Comparison of ENCODE assay signal across 9 cellular contexts in the genomic region with DNA sequence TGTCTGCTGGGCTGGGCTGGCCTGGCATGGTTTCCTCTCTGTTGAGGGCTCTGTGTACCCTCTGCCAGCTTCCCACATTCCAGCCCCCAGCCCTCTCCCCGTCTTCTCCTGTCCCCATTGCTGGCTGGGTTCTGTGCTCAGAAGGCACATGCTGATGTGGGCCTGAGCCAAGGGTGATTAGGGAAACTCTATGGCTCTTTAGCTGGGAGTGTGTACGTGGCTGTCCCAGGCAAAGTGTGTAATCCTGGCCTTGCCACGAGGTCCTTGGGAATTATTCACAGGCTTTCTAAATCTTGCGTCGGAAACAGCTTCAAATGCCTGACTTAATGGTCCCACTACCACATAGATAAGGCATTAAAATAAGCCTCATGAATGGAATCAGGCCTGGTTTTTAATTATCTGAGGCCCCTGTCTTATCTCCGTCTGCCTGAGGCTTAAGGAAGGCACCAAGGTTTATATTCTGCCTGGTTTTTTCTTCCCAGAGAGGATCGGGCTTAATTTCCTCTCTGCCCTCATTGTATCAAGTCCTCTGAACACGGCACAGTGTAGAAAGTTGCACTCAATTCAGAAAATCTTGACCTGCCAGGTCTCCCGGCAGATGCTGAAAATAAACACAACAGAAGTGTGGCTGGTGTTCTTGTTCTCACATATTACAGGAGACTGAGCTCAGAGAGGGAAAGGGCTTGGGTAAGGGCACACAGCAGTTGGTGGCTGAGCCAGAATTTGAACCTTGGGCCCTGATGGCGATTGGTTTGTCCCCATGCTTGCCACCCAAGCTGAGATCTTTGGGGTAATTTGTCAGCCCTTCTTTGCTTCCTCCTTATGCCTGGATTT.
DNase-seq lines count a peak whose midpoint lies in the region; ATAC-seq and TF ChIP-seq lines count a peak whose summit lies in the region.
"Had no signal": no experiment of that assay in that cellular context is flagged by ENCODE, and none has a peak within 500 bp of the region (broad histone marks: within the 10 kb centered on the region; RNA-seq: fewer than 3 reads in every experiment).

No MANE protein-coding gene starts in this region.

- H3K36me3 Mint-ChIP-seq in stimulated activated naive CD8-positive, alpha-beta T cell treated with anti-CD3 and anti-CD28 coated beads, Interleukin-15, Interleukin-2, amounts not matched to agents 100 ng/mL and 50 ng/mL, for 24 hours (ENCODE audit: low read depth): peaks cover 61% of the 10 kb centered on the region

- no peak for ATAC-seq in stimulated activated naive CD8-positive, alpha-beta T cell treated with anti-CD3 and anti-CD28 coated beads, Interleukin-15, Interleukin-2, amounts not matched to agents 100 U/mL and 50 U/mL, for 24 hours
- no peak for ATAC-seq in GM21576 (IDR thresholded peaks at IDR 0.05; ENCODE audit: unreplicated experiment)
- ATAC-seq: CD8-positive, alpha-beta T cell had no signal

- DNase-seq in stimulated activated naive CD8-positive, alpha-beta T cell treated with anti-CD3 and anti-CD28 coated beads, Interleukin-15, Interleukin-2, amounts not matched to agents 100 U/mL and 50 U/mL, for 24 hours: no peak
- DNase-seq in brain microvascular endothelial cell: no peak
- DNase-seq in KG1 (lab: John Stamatoyannopoulos, UW): no peak
- DNase-seq in HK-2 (ENCODE audit: unreplicated experiment): no peak
- DNase-seq in posterior cingulate gyrus: no peak
- DNase-seq: CD8-positive, alpha-beta T cell had no signal

- H3K27ac ChIP-seq in brain microvascular endothelial cell: peak overlapping the region; percentile 73
- H3K27ac ChIP-seq in muscle layer of duodenum (ENCODE audit: low read length): peak overlapping the region; percentile 58

- H3K36me3 ChIP-seq in brain microvascular endothelial cell (replicated peaks) (peaks cover 4% of the 10 kb centered on the region), muscle layer of duodenum (ENCODE audit: control insufficient read depth in 1 of 2, insufficient read depth in 2 of 2, low read length in 2 of 2) (peaks cover 0 to 7% of the 10 kb centered on the region in 2 donors)

- H3K9me3 Mint-ChIP-seq in stimulated activated naive CD8-positive, alpha-beta T cell treated with anti-CD3 and anti-CD28 coated beads, Interleukin-15, Interleukin-2, amounts not matched to agents 100 ng/mL and 50 ng/mL, for 24 hours: no peaks in the 10 kb centered on the region
- H3K9me3 Mint-ChIP-seq: CD8-positive, alpha-beta T cell had no signal

- no peak for TF ChIP-seq CTCF in brain microvascular endothelial cell (IDR thresholded peaks at IDR 0.05; ENCODE audit: low read depth, low read length, missing control alignments)

- no peaks in the 10 kb centered on the region for H3K9me3 ChIP-seq in muscle layer of duodenum (ENCODE audit: control insufficient read depth in 1 of 2, low read length in 2 of 2)

- H3K4me3 ChIP-seq in brain microvascular endothelial cell (ENCODE audit: low read depth, low read length) (no peak overlapping the region), muscle layer of duodenum (ENCODE audit: low read depth in 1 of 2, low read length in 2 of 2) (no peak overlapping the region)

- in situ Hi-C loops in brain microvascular endothelial cell (cut with HindIII; ENCODE audit: low pct_ligation_motif_present, low sequenced_read_pairs): no loop called here

- intact Hi-C loops in posterior cingulate gyrus (cut with DNase I): loop anchor here (5.0 kb wide), 1 partner anchor 121 kb away; a partner anchor contains a TSS

- H3K4me1 ChIP-seq in muscle layer of duodenum (ENCODE audit: control insufficient read depth in 1 of 2, insufficient read depth in 2 of 2, low read length in 2 of 2): peaks cover 5 to 22% of the 10 kb centered on the region in 2 donors

- H3K27me3 ChIP-seq in brain microvascular endothelial cell (replicated peaks) (no peaks in the 10 kb centered on the region), muscle layer of duodenum (ENCODE audit: low read depth, low read length) (no peaks in the 10 kb centered on the region)

- H3K4me1 Mint-ChIP-seq in stimulated activated naive CD8-positive, alpha-beta T cell treated with anti-CD3 and anti-CD28 coated beads, Interleukin-15, Interleukin-2, amounts not matched to agents 100 ng/mL and 50 ng/mL, for 24 hours (ENCODE audit: low read depth): peaks cover 77% of the 10 kb centered on the region

- peak overlapping the region; percentile 91 for H3K27ac Mint-ChIP-seq in stimulated activated naive CD8-positive, alpha-beta T cell treated with anti-CD3 and anti-CD28 coated beads, Interleukin-15, Interleukin-2, amounts not matched to agents 100 ng/mL and 50 ng/mL, for 24 hours
- H3K27ac Mint-ChIP-seq: CD8-positive, alpha-beta T cell had no signal

- H3K27me3 Mint-ChIP-seq in stimulated activated naive CD8-positive, alpha-beta T cell treated with anti-CD3 and anti-CD28 coated beads, Interleukin-15, Interleukin-2, amounts not matched to agents 100 ng/mL and 50 ng/mL, for 24 hours: no peaks in the 10 kb centered on the region

- peak overlapping the region; percentile 56 for H3K4me3 Mint-ChIP-seq in stimulated activated naive CD8-positive, alpha-beta T cell treated with anti-CD3 and anti-CD28 coated beads, Interleukin-15, Interleukin-2, amounts not matched to agents 100 ng/mL and 50 ng/mL, for 24 hours
- H3K4me3 Mint-ChIP-seq: CD8-positive, alpha-beta T cell had no signal
